Comparison of ENCODE assay signal across 5 cellular contexts in genomic region chr11:133776671-133777070, GRCh38.
"Had no signal": no experiment of that assay in that cellular context is flagged by ENCODE, and none has a peak within 500 bp of the region (broad histone marks: within the 10 kb centered on the region; RNA-seq: fewer than 3 reads in every experiment).

No MANE protein-coding gene starts in this region.

- H3K9me3 ChIP-seq: HAP-1 had no signal

- H3K4me1 ChIP-seq: HAP-1 had no signal

- H3K36me3 ChIP-seq: HAP-1 had no signal

- DNase-seq: GOT3, H7, HFFc6 had no signal

- H3K27ac ChIP-seq: HL-60 had no signal

- H3K4me3 ChIP-seq: HAP-1 had no signal
